15 cellular contexts compared by ENCODE assay signal in the genomic region with DNA sequence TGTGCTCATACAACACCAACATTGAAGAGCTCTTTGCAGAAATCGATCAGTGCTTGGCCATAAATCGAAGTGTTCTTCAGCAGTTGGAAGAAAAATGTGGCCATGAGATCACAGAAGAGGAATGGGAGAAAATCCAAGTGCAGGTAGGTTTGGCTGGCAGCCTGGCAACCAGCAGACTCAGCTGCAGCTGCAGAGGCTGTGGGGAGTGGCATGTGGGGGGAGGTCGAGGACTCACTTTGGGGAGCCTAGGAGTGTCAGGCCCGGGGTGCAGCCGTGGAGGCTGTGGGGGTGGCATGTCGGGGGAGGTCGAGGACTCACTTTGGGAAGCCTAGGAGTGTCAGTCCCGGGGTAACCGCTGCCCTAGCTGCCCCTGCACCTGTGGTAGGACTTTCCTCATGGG. TPM values are rescaled to one million over a fixed set of nuclear protein-coding genes. Genes with fewer than 3 reads are reported as not detected.
A peak's percentile ranks its signal among the peaks of the same experiment; 100 is the strongest.
DNase-seq lines count a peak whose midpoint lies in the region; ATAC-seq and TF ChIP-seq lines count a peak whose summit lies in the region.
"Had no signal": no experiment of that assay in that cellular context is flagged by ENCODE, and none has a peak within 500 bp of the region (broad histone marks: within the 10 kb centered on the region; RNA-seq: fewer than 3 reads in every experiment).

No MANE protein-coding gene starts in this region.

- peaks cover 3% of the 10 kb centered on the region for H3K4me1 Mint-ChIP-seq in activated naive CD8-positive, alpha-beta T cell treated with anti-CD3 and anti-CD28 coated beads, Interleukin-2, amount 10 ng/mL, durations not matched to agents 7 days and 5 days
- no peaks in the 10 kb centered on the region for H3K4me1 Mint-ChIP-seq in activated naive CD8-positive, alpha-beta T cell treated with anti-CD3 and anti-CD28 coated beads, Interleukin-2, amount 50 U/mL, for 24 hours
- peaks cover 14% of the 10 kb centered on the region for H3K4me1 Mint-ChIP-seq in endodermal cell
- no peaks in the 10 kb centered on the region for H3K4me1 Mint-ChIP-seq in stimulated activated memory B cell treated with anti-CD40 and anti-IgM and Interleukin-4, amounts not matched to agents 10 μg/mL and 1 μg/mL and 100 μg/mL, for 72 hours
- no peaks in the 10 kb centered on the region for H3K4me1 Mint-ChIP-seq in osteocyte (ENCODE audit: unreplicated experiment)

- peak; percentile 14 for DNase-seq in NCI-H345 (lab: John Stamatoyannopoulos, UW)
- DNase-seq in NCI-H345 treated with DMSO at 0.1 percent for 48 hours (lab: John Stamatoyannopoulos, UW; ENCODE audit: unreplicated experiment), result no peak
- DNase-seq in activated naive CD8-positive, alpha-beta T cell treated with anti-CD3 and anti-CD28 coated beads, Interleukin-2, amount 10 ng/mL, durations not matched to agents 7 days and 5 days, result no peak
- no peak for DNase-seq in activated naive CD8-positive, alpha-beta T cell treated with anti-CD3 and anti-CD28 coated beads, Interleukin-2, amount 50 U/mL, for 24 hours
- peak; percentile 39 for DNase-seq in endodermal cell
- DNase-seq in osteocyte (ENCODE audit: extremely low spot score, unreplicated experiment), result no peak
- DNase-seq in SJCRH30, result no peak
- DNase-seq: 8988T, AML-193, DMS53, H9 had no signal

- H3K4me1 ChIP-seq in endodermal cell (ENCODE audit: control insufficient read depth, insufficient read depth, low read length) (peaks cover 4% of the 10 kb centered on the region), SJCRH30 (no peaks in the 10 kb centered on the region)
- H3K4me1 ChIP-seq: BLaER1 had no signal

- 90 to 93% methylated on average over 3 to 9 of the region's 9 CpGs for WGBS in endodermal cell (ENCODE audit: insufficient coverage in 1 of 2, insufficient read length in 1 of 2), 2 experiments

- H3K27me3 Mint-ChIP-seq in activated naive CD8-positive, alpha-beta T cell treated with anti-CD3 and anti-CD28 coated beads, Interleukin-2, amount 10 ng/mL, durations not matched to agents 7 days and 5 days, result no peaks in the 10 kb centered on the region
- no peaks in the 10 kb centered on the region for H3K27me3 Mint-ChIP-seq in activated naive CD8-positive, alpha-beta T cell treated with anti-CD3 and anti-CD28 coated beads, Interleukin-2, amount 50 U/mL, for 24 hours
- H3K27me3 Mint-ChIP-seq in endodermal cell (ENCODE audit: insufficient read depth) (no peaks in the 10 kb centered on the region), osteocyte (ENCODE audit: unreplicated experiment) (no peaks in the 10 kb centered on the region)
- no peaks in the 10 kb centered on the region for H3K27me3 Mint-ChIP-seq in stimulated activated memory B cell treated with anti-CD40 and anti-IgM and Interleukin-4, amounts not matched to agents 10 μg/mL and 1 μg/mL and 100 μg/mL, for 72 hours

- H3K36me3 Mint-ChIP-seq in activated naive CD8-positive, alpha-beta T cell treated with anti-CD3 and anti-CD28 coated beads, Interleukin-2, amount 10 ng/mL, durations not matched to agents 7 days and 5 days, result peaks cover 6% of the 10 kb centered on the region
- peaks cover 17% of the 10 kb centered on the region for H3K36me3 Mint-ChIP-seq in activated naive CD8-positive, alpha-beta T cell treated with anti-CD3 and anti-CD28 coated beads, Interleukin-2, amount 50 U/mL, for 24 hours (ENCODE audit: low read depth)
- H3K36me3 Mint-ChIP-seq in endodermal cell (ENCODE audit: low read depth), result peaks cover 50% of the 10 kb centered on the region
- peaks cover 55% of the 10 kb centered on the region for H3K36me3 Mint-ChIP-seq in stimulated activated memory B cell treated with anti-CD40 and anti-IgM and Interleukin-4, amounts not matched to agents 10 μg/mL and 1 μg/mL and 100 μg/mL, for 72 hours
- H3K36me3 Mint-ChIP-seq in osteocyte (ENCODE audit: unreplicated experiment), result peaks cover 8% of the 10 kb centered on the region

- no peak overlapping the region for H3K4me3 ChIP-seq in endodermal cell (ENCODE audit: low read length)
- no peak overlapping the region for H3K4me3 ChIP-seq in SJCRH30
- H3K4me3 ChIP-seq: BLaER1, GM12878, GM23338 had no signal

- TF ChIP-seq CTCF in endodermal cell (conservative IDR thresholded peaks at IDR 0.05) (no peak), osteocyte (IDR thresholded peaks at IDR 0.05) (no peak)

- H3K4me3 Mint-ChIP-seq in activated naive CD8-positive, alpha-beta T cell treated with anti-CD3 and anti-CD28 coated beads, Interleukin-2, amount 10 ng/mL, durations not matched to agents 7 days and 5 days, result no peak overlapping the region
- no peak overlapping the region for H3K4me3 Mint-ChIP-seq in activated naive CD8-positive, alpha-beta T cell treated with anti-CD3 and anti-CD28 coated beads, Interleukin-2, amount 50 U/mL, for 24 hours
- H3K4me3 Mint-ChIP-seq in endodermal cell (no peak overlapping the region), osteocyte (ENCODE audit: unreplicated experiment) (no peak overlapping the region)
- H3K4me3 Mint-ChIP-seq in stimulated activated memory B cell treated with anti-CD40 and anti-IgM and Interleukin-4, amounts not matched to agents 10 μg/mL and 1 μg/mL and 100 μg/mL, for 72 hours, result no peak overlapping the region
- H3K4me3 Mint-ChIP-seq: GM23338, H9 had no signal

- H3K9me3 ChIP-seq in endodermal cell (ENCODE audit: control insufficient read depth, low read length), result no peaks in the 10 kb centered on the region
- H3K9me3 ChIP-seq in SJCRH30 (replicated peaks), result no peaks in the 10 kb centered on the region
- H3K9me3 ChIP-seq: BLaER1 had no signal

- H3K27me3 ChIP-seq in endodermal cell (ENCODE audit: control insufficient read depth, insufficient read depth, low read length, poor library complexity, severe bottlenecking) (no peaks in the 10 kb centered on the region), SJCRH30 (no peaks in the 10 kb centered on the region)
- H3K27me3 ChIP-seq: BLaER1 had no signal

- no peak overlapping the region for H3K9ac ChIP-seq in endodermal cell (ENCODE audit: extremely low read depth, low read length, poor library complexity, severe bottlenecking)
- H3K9ac ChIP-seq: BLaER1 had no signal

- H3K36me3 ChIP-seq in endodermal cell (ENCODE audit: control insufficient read depth, insufficient read depth, low read length) (peaks cover 67% of the 10 kb centered on the region), SJCRH30 (no peaks in the 10 kb centered on the region; the same call in 1 of the 2 replicates)

- POLR2A ChIA-PET in activated naive CD8-positive, alpha-beta T cell treated with anti-CD3 and anti-CD28 coated beads, Interleukin-2, amount 10 ng/mL, durations not matched to agents 7 days and 5 days (lab: Charles Lee), result no interaction called here

- no peaks in the 10 kb centered on the region for H3K9me3 Mint-ChIP-seq in activated naive CD8-positive, alpha-beta T cell treated with anti-CD3 and anti-CD28 coated beads, Interleukin-2, amount 10 ng/mL, durations not matched to agents 7 days and 5 days
- H3K9me3 Mint-ChIP-seq in activated naive CD8-positive, alpha-beta T cell treated with anti-CD3 and anti-CD28 coated beads, Interleukin-2, amount 50 U/mL, for 24 hours, result no peaks in the 10 kb centered on the region
- H3K9me3 Mint-ChIP-seq in endodermal cell, result no peaks in the 10 kb centered on the region
- H3K9me3 Mint-ChIP-seq in stimulated activated memory B cell treated with anti-CD40 and anti-IgM and Interleukin-4, amounts not matched to agents 10 μg/mL and 1 μg/mL and 100 μg/mL, for 72 hours, result no peaks in the 10 kb centered on the region
- no peaks in the 10 kb centered on the region for H3K9me3 Mint-ChIP-seq in osteocyte (ENCODE audit: unreplicated experiment)
- H3K9me3 Mint-ChIP-seq: GM23338, H9 had no signal

- peak overlapping the region; percentile 30 for H3K27ac Mint-ChIP-seq in activated naive CD8-positive, alpha-beta T cell treated with anti-CD3 and anti-CD28 coated beads, Interleukin-2, amount 10 ng/mL, durations not matched to agents 7 days and 5 days
- H3K27ac Mint-ChIP-seq in activated naive CD8-positive, alpha-beta T cell treated with anti-CD3 and anti-CD28 coated beads, Interleukin-2, amount 50 U/mL, for 24 hours, result no peak overlapping the region
- H3K27ac Mint-ChIP-seq in endodermal cell (no peak overlapping the region), osteocyte (ENCODE audit: unreplicated experiment) (no peak overlapping the region)
- no peak overlapping the region for H3K27ac Mint-ChIP-seq in stimulated activated memory B cell treated with anti-CD40 and anti-IgM and Interleukin-4, amounts not matched to agents 10 μg/mL and 1 μg/mL and 100 μg/mL, for 72 hours

- H3K27ac ChIP-seq in endodermal cell (ENCODE audit: low read depth, low read length) (no peak overlapping the region), SJCRH30 (no peak overlapping the region)
- H3K27ac ChIP-seq: BLaER1 had no signal

- ATAC-seq in activated naive CD8-positive, alpha-beta T cell treated with anti-CD3 and anti-CD28 coated beads, Interleukin-2, amount 10 ng/mL, durations not matched to agents 7 days and 5 days (ENCODE audit: low read depth), result no peak
- no peak for ATAC-seq in activated naive CD8-positive, alpha-beta T cell treated with anti-CD3 and anti-CD28 coated beads, Interleukin-2, amount 50 U/mL, for 24 hours
- no peak for ATAC-seq in stimulated activated memory B cell treated with anti-CD40 and anti-IgM and Interleukin-4, amounts not matched to agents 10 μg/mL and 1 μg/mL and 100 μg/mL, for 72 hours
- ATAC-seq: GM12878 had no signal

RNA-seq across cellular contexts. Expression of a gene that starts 35.1 kb away (rescaled TPM):
- total RNA-seq in activated naive CD8-positive, alpha-beta T cell treated with anti-CD3 and anti-CD28 coated beads, Interleukin-2, amount 10 ng/mL, durations not matched to agents 7 days and 5 days, result 1 to 10 TPM in 1 of 2 experiments, under 1 TPM in 1; 0.97 to 2.2 TPM
- total RNA-seq in endodermal cell (1 to 10 TPM; 1.1 to 2.5 TPM), osteocyte (1.7 and 1.8 TPM in 2 replicates)
- 1.4 TPM for polyA plus RNA-seq in endodermal cell (2013, experiment 1 of 2)
- 2.0 TPM for polyA plus RNA-seq in endodermal cell (2013, experiment 2 of 2)
- 0.76 and 0.97 TPM in 2 replicates for total RNA-seq in SJCRH30 (2014; rRNA removed; shearing (Covaris generic))

Comparison
In these comparisons a context has a peak if more than half of its experiments do, and no peak if none do; other contexts are left out.
1. DNase-seq: peak in NCI-H345 (single experiment) and endodermal cell (single experiment); none in NCI-H345 treated with DMSO at 0.1 percent for 48 hours (single experiment), activated naive CD8-positive, alpha-beta T cell treated with anti-CD3 and anti-CD28 coated beads, Interleukin-2, amount 10 ng/mL, durations not matched to agents 7 days and 5 days (single experiment), activated naive CD8-positive, alpha-beta T cell treated with anti-CD3 and anti-CD28 coated beads, Interleukin-2, amount 50 U/mL, for 24 hours (single experiment), osteocyte (single experiment) and SJCRH30 (0 of 2).